In the genomic region with DNA sequence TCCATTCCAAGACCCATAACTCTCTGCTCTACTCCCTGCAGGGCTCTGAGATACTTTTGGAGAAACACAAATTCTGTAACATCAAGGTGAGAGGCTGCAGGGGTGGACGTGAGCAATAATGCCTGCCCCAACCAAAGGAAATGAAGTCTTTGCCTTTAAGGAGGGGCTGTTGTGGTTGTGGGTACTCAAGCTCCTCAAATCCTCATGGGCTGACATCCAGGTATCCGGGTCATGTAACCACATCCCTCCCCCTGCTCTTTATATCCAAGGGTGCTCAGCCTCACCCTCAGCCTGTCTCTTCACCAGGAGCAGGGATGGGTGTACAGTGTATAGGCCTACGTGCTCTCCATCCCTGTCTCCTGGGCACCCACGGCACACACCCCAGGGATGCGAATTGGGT, we compare ENCODE assay signal across 18 cellular contexts. TPM values are rescaled to one million over a fixed set of nuclear protein-coding genes. Genes with fewer than 3 reads are reported as not detected.
"Had no signal": no experiment of that assay in that cellular context is flagged by ENCODE, and none has a peak within 500 bp of the region (broad histone marks: within the 10 kb centered on the region; RNA-seq: fewer than 3 reads in every experiment).

No MANE protein-coding gene starts in this region.

- H3K4me1 Mint-ChIP-seq: naive thymus-derived CD8-positive, alpha-beta T cell had no signal

- H3K27ac ChIP-seq: esophagus squamous epithelium, gastroesophageal sphincter, sigmoid colon had no signal

- H3K9me3 ChIP-seq: esophagus squamous epithelium, gastroesophageal sphincter, mucosa of descending colon, sigmoid colon had no signal

- H3K36me3 Mint-ChIP-seq: naive thymus-derived CD8-positive, alpha-beta T cell had no signal

- ATAC-seq: effector memory CD8-positive, alpha-beta T cell; gastroesophageal sphincter; mucosa of descending colon; naive thymus-derived CD8-positive, alpha-beta T cell had no signal

- H3K36me3 ChIP-seq: esophagus squamous epithelium, gastroesophageal sphincter, sigmoid colon had no signal

- H3K4me1 ChIP-seq: gastroesophageal sphincter, sigmoid colon had no signal

- H3K9me3 Mint-ChIP-seq: dendritic cell treated with granulocyte-macrophage colony-stimulating factor and Interleukin-4, amounts not matched to agents 40 ng/mL and 50 ng/mL, for 4 days; effector memory CD8-positive, alpha-beta T cell; naive thymus-derived CD8-positive, alpha-beta T cell had no signal

- H3K4me3 Mint-ChIP-seq: dendritic cell treated with granulocyte-macrophage colony-stimulating factor and Interleukin-4, amounts not matched to agents 40 ng/mL and 50 ng/mL, for 4 days; effector memory CD8-positive, alpha-beta T cell; naive thymus-derived CD8-positive, alpha-beta T cell had no signal

- H3K27me3 Mint-ChIP-seq: dendritic cell treated with granulocyte-macrophage colony-stimulating factor and Interleukin-4, amounts not matched to agents 40 ng/mL and 50 ng/mL, for 4 days had no signal

- H3K27me3 ChIP-seq: esophagus squamous epithelium, gastroesophageal sphincter, sigmoid colon had no signal

- H3K4me3 ChIP-seq: esophagus squamous epithelium, gastroesophageal sphincter, mucosa of descending colon, sigmoid colon, skin epidermis had no signal

- H3K27ac Mint-ChIP-seq: dendritic cell treated with granulocyte-macrophage colony-stimulating factor and Interleukin-4, amounts not matched to agents 40 ng/mL and 50 ng/mL, for 4 days; effector memory CD8-positive, alpha-beta T cell; naive thymus-derived CD8-positive, alpha-beta T cell had no signal

- DNase-seq: effector memory CD8-positive, alpha-beta T cell; esophagus squamous epithelium; foreskin fibroblast; kidney glomerular epithelial cell; mucosa of descending colon; posterior cingulate gyrus; sigmoid colon; stimulated activated CD4-positive, alpha-beta T cell treated with anti-CD3 and anti-CD28 coated beads, Interleukin-2, amount 100 ng/mL, for 24 hours; stimulated activated CD4-positive, alpha-beta T cell treated with anti-CD3 and anti-CD28 coated beads, Interleukin-4, amount 100 ng/mL, for 4 hours; stimulated activated naive CD4-positive, alpha-beta T cell; trophoblast cell had no signal

RNA-seq across cellular contexts. Expression of a gene that starts 32.3 kb away (rescaled TPM):
- total RNA-seq: lung microvascular endothelial cell, osteocyte, pulmonary artery endothelial cell had no signal
